16 cellular contexts compared by ENCODE assay signal in the genomic region with DNA sequence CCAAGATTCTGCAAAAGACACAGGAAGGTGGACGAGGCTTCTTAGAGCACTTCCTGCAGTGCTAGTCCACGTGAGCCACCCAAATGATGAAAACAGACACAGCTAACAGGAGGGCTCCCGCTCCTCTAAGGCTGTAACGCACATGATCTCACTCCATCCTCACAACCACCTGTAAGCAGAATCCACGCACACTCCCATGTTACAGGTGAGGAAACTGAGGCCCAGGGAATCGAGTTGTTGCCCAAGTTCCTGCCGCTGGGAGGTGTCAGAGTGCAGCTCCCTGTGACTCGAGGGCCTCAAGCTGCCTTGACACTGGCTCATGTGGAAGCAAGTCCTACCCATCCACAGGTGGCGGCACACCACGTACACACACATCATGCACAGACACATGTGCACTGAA. TPM values are rescaled to one million over a fixed set of nuclear protein-coding genes. Genes with fewer than 3 reads are reported as not detected.
DNase-seq lines count a peak whose midpoint lies in the region; ATAC-seq and TF ChIP-seq lines count a peak whose summit lies in the region.
"Had no signal": no experiment of that assay in that cellular context is flagged by ENCODE, and none has a peak within 500 bp of the region (broad histone marks: within the 10 kb centered on the region; RNA-seq: fewer than 3 reads in every experiment).

No MANE protein-coding gene starts in this region.

- peaks cover 75% of the 10 kb centered on the region for H3K4me1 Mint-ChIP-seq in stimulated activated naive CD8-positive, alpha-beta T cell treated with anti-CD3 and anti-CD28 coated beads, Interleukin-15, Interleukin-2, amounts not matched to agents 100 ng/mL and 50 ng/mL, for 24 hours (ENCODE audit: low read depth)
- H3K4me1 Mint-ChIP-seq in activated CD8-positive, alpha-beta T cell treated with anti-CD3 and anti-CD28 coated beads for 36 hours (ENCODE audit: low read depth) = peaks cover 72% of the 10 kb centered on the region

- no peaks in the 10 kb centered on the region for H3K9me3 Mint-ChIP-seq in stimulated activated naive CD8-positive, alpha-beta T cell treated with anti-CD3 and anti-CD28 coated beads, Interleukin-15, Interleukin-2, amounts not matched to agents 100 ng/mL and 50 ng/mL, for 24 hours
- no peaks in the 10 kb centered on the region for H3K9me3 Mint-ChIP-seq in activated CD8-positive, alpha-beta T cell treated with anti-CD3 and anti-CD28 coated beads for 36 hours
- H3K9me3 Mint-ChIP-seq: H9, mesothelial cell of epicardium had no signal

- no peaks in the 10 kb centered on the region for H3K27me3 Mint-ChIP-seq in stimulated activated naive CD8-positive, alpha-beta T cell treated with anti-CD3 and anti-CD28 coated beads, Interleukin-15, Interleukin-2, amounts not matched to agents 100 ng/mL and 50 ng/mL, for 24 hours
- no peaks in the 10 kb centered on the region for H3K27me3 Mint-ChIP-seq in activated CD8-positive, alpha-beta T cell treated with anti-CD3 and anti-CD28 coated beads for 36 hours

- CTCF ChIA-PET in activated CD8-positive, alpha-beta T cell treated with anti-CD3 and anti-CD28 coated beads for 36 hours (lab: Charles Lee) = interaction anchor here (1.0 to 3.2 kb wide), 8 partner anchors 9 to 61 kb away, joined by 3 to 19 read pairs (median 4); no protein-coding TSS in a partner anchor

- TF ChIP-seq CTCF in activated CD8-positive, alpha-beta T cell treated with anti-CD3 and anti-CD28 coated beads for 36 hours (IDR thresholded peaks at IDR 0.05) = no peak

- H3K4me3 Mint-ChIP-seq in stimulated activated naive CD8-positive, alpha-beta T cell treated with anti-CD3 and anti-CD28 coated beads, Interleukin-15, Interleukin-2, amounts not matched to agents 100 ng/mL and 50 ng/mL, for 24 hours = peak overlapping the region; percentile 31
- peak overlapping the region; percentile 24 for H3K4me3 Mint-ChIP-seq in activated CD8-positive, alpha-beta T cell treated with anti-CD3 and anti-CD28 coated beads for 36 hours
- H3K4me3 Mint-ChIP-seq: mesothelial cell of epicardium had no signal

- H3K27ac Mint-ChIP-seq in stimulated activated naive CD8-positive, alpha-beta T cell treated with anti-CD3 and anti-CD28 coated beads, Interleukin-15, Interleukin-2, amounts not matched to agents 100 ng/mL and 50 ng/mL, for 24 hours = peak overlapping the region; percentile 85
- H3K27ac Mint-ChIP-seq in activated CD8-positive, alpha-beta T cell treated with anti-CD3 and anti-CD28 coated beads for 36 hours = peak overlapping the region; percentile 76
- H3K27ac Mint-ChIP-seq: progenitor cell of endocrine pancreas had no signal

- intact Hi-C loops in activated CD8-positive, alpha-beta T cell treated with anti-CD3 and anti-CD28 coated beads for 36 hours (cut with micrococcal nuclease) = no loop called here

- no peak for ATAC-seq in stimulated activated naive CD8-positive, alpha-beta T cell treated with anti-CD3 and anti-CD28 coated beads, Interleukin-15, Interleukin-2, amounts not matched to agents 100 U/mL and 50 U/mL, for 24 hours
- peak; percentile 21 for ATAC-seq in activated CD8-positive, alpha-beta T cell treated with anti-CD3 and anti-CD28 coated beads for 36 hours
- ATAC-seq in HG03342 (IDR thresholded peaks at IDR 0.05; ENCODE audit: unreplicated experiment) = no peak
- ATAC-seq in HG03108 (IDR thresholded peaks at IDR 0.05; ENCODE audit: unreplicated experiment) = no peak
- ATAC-seq: Right ventricle myocardium inferior had no signal

- H3K36me3 Mint-ChIP-seq in stimulated activated naive CD8-positive, alpha-beta T cell treated with anti-CD3 and anti-CD28 coated beads, Interleukin-15, Interleukin-2, amounts not matched to agents 100 ng/mL and 50 ng/mL, for 24 hours (ENCODE audit: low read depth) = peaks cover 14% of the 10 kb centered on the region
- peaks cover 16% of the 10 kb centered on the region for H3K36me3 Mint-ChIP-seq in activated CD8-positive, alpha-beta T cell treated with anti-CD3 and anti-CD28 coated beads for 36 hours (ENCODE audit: low read depth)

- no peak for DNase-seq in stimulated activated naive CD8-positive, alpha-beta T cell treated with anti-CD3 and anti-CD28 coated beads, Interleukin-15, Interleukin-2, amounts not matched to agents 100 U/mL and 50 U/mL, for 24 hours
- DNase-seq in activated CD8-positive, alpha-beta T cell treated with anti-CD3 and anti-CD28 coated beads for 36 hours = peak; percentile 51
- DNase-seq in kidney tubule cell (ENCODE audit: low spot score) (peak; percentile 16), 8988T (no peak), NCI-H345 treated with DMSO at 0.1 percent for 48 hours (lab: John Stamatoyannopoulos, UW; ENCODE audit: unreplicated experiment) (no peak)
- DNase-seq: effector CD4-positive, alpha-beta T cell; GDM1; H9; NCI-H2081 treated with DMSO at 0.1 percent for 48 hours; NCI-H82 had no signal

- POLR2A ChIA-PET in activated CD8-positive, alpha-beta T cell treated with anti-CD3 and anti-CD28 coated beads for 36 hours (lab: Charles Lee) = interaction anchor here (1.2 to 6.1 kb wide), 6 partner anchors 9 to 59 kb away, joined by 3 to 51 read pairs (median 10); no protein-coding TSS in a partner anchor

RNA-seq across cellular contexts. Expression of a gene that starts 4.4 kb away (rescaled TPM):
- 10 to 100 TPM; 84.8 to 97.8 TPM for total RNA-seq in activated CD8-positive, alpha-beta T cell treated with anti-CD3 and anti-CD28 coated beads for 36 hours

Comparison
In these comparisons a context has a peak if more than half of its experiments do, and no peak if none do; other contexts are left out.
1. DNase-seq: peak in activated CD8-positive, alpha-beta T cell treated with anti-CD3 and anti-CD28 coated beads for 36 hours (single experiment) and kidney tubule cell (single experiment); none in stimulated activated naive CD8-positive, alpha-beta T cell treated with anti-CD3 and anti-CD28 coated beads, Interleukin-15, Interleukin-2, amounts not matched to agents 100 U/mL and 50 U/mL, for 24 hours (single experiment), 8988T (single experiment) and NCI-H345 treated with DMSO at 0.1 percent for 48 hours (single experiment).